32 cellular contexts compared by ENCODE assay signal in the genomic region with DNA sequence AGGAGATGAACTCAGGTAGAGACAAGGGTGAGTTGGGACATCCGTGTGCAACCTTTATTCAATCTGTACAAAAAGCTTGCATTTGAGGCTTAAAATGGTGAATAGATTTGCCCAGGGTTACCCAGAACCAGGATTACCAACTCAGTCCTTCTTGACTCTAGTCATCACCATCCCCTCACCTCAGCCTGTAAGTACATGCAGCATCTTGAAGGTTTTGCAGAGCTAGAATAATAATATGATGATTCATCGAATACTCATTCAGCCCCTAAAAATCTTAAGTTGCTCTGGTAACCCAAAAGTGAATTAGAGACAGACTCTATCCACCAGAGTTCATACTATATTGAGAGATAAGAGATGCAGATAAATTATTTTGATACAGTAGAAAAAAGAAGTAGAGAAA.
"Had no signal": no experiment of that assay in that cellular context is flagged by ENCODE, and none has a peak within 500 bp of the region (broad histone marks: within the 10 kb centered on the region; RNA-seq: fewer than 3 reads in every experiment).

No MANE protein-coding gene starts in this region.

- H3K9me3 Mint-ChIP-seq: activated CD4-positive, alpha-beta memory T cell treated with anti-CD3 and anti-CD28 coated beads, Interleukin-2, amount 10 ng/mL, durations not matched to agents 7 days and 5 days; activated naive CD4-positive, alpha-beta T cell treated with anti-CD3 and anti-CD28 coated beads, Interleukin-2, amount 10 ng/mL, durations not matched to agents 7 days and 5 days; activated naive CD8-positive, alpha-beta T cell treated with anti-CD3 and anti-CD28 coated beads, Interleukin-2, amount 50 U/mL, for 24 hours; central memory CD8-positive, alpha-beta T cell had no signal

- H3K36me3 Mint-ChIP-seq: activated CD8-positive, alpha-beta memory T cell treated with anti-CD3 and anti-CD28 coated beads, Interleukin-2, amount 10 ng/mL, durations not matched to agents 7 days and 5 days; activated naive CD4-positive, alpha-beta T cell treated with anti-CD3 and anti-CD28 coated beads, Interleukin-2, amount 10 ng/mL, durations not matched to agents 7 days and 5 days; activated naive CD8-positive, alpha-beta T cell had no signal

- H3K4me1 Mint-ChIP-seq: activated CD4-positive, alpha-beta memory T cell treated with anti-CD3 and anti-CD28 coated beads, Interleukin-2, amount 10 ng/mL, durations not matched to agents 7 days and 5 days; activated CD8-positive, alpha-beta memory T cell treated with anti-CD3 and anti-CD28 coated beads, Interleukin-2, amount 10 ng/mL, durations not matched to agents 7 days and 5 days; activated naive CD4-positive, alpha-beta T cell treated with anti-CD3 and anti-CD28 coated beads, Interleukin-2, amount 10 ng/mL, durations not matched to agents 7 days and 5 days; activated naive CD8-positive, alpha-beta T cell treated with anti-CD3 and anti-CD28 coated beads, Interleukin-2, amount 50 U/mL, for 24 hours; central memory CD8-positive, alpha-beta T cell had no signal

- FAIRE-seq: RCC 7860 had no signal

- H3K9me3 ChIP-seq: SJCRH30 had no signal

- H3K27me3 Mint-ChIP-seq: activated CD4-positive, alpha-beta memory T cell treated with anti-CD3 and anti-CD28 coated beads, Interleukin-2, amount 10 ng/mL, durations not matched to agents 7 days and 5 days; activated CD8-positive, alpha-beta memory T cell treated with anti-CD3 and anti-CD28 coated beads, Interleukin-2, amount 10 ng/mL, durations not matched to agents 7 days and 5 days; activated naive CD4-positive, alpha-beta T cell treated with anti-CD3 and anti-CD28 coated beads, Interleukin-2, amount 10 ng/mL, durations not matched to agents 7 days and 5 days; central memory CD8-positive, alpha-beta T cell had no signal

- H3K4me2 ChIP-seq: PC-9 had no signal

- H3K4me1 ChIP-seq: SJCRH30 had no signal

- H3K27ac ChIP-seq: brain microvascular endothelial cell, cardiac muscle cell, PC-9, SJCRH30, SK-N-MC, WERI-Rb-1 had no signal

- H3K4me3 ChIP-seq: cardiac muscle cell, PC-9, SJCRH30, SK-N-MC had no signal

- H3K27ac Mint-ChIP-seq: activated CD4-positive, alpha-beta memory T cell treated with anti-CD3 and anti-CD28 coated beads, Interleukin-2, amount 10 ng/mL, durations not matched to agents 7 days and 5 days; activated CD8-positive, alpha-beta memory T cell treated with anti-CD3 and anti-CD28 coated beads, Interleukin-2, amount 10 ng/mL, durations not matched to agents 7 days and 5 days; activated naive CD4-positive, alpha-beta T cell treated with anti-CD3 and anti-CD28 coated beads, Interleukin-2, amount 10 ng/mL, durations not matched to agents 7 days and 5 days; activated naive CD8-positive, alpha-beta T cell; activated naive CD8-positive, alpha-beta T cell treated with anti-CD3 and anti-CD28 coated beads, Interleukin-2, amount 50 U/mL, for 24 hours had no signal

- DNase-seq: activated CD4-positive, alpha-beta memory T cell treated with anti-CD3 and anti-CD28 coated beads, Interleukin-2, amount 10 ng/mL, durations not matched to agents 7 days and 5 days; activated CD4-positive, alpha-beta T cell treated with anti-CD3 and anti-CD28 coated beads for 1 hour; activated CD4-positive, alpha-beta T cell treated with anti-CD3 and anti-CD28 coated beads for 48 hours; activated CD4-positive, CD25-positive, alpha-beta regulatory T cell; activated CD8-positive, alpha-beta memory T cell treated with anti-CD3 and anti-CD28 coated beads for 24 hours; activated CD8-positive, alpha-beta memory T cell treated with anti-CD3 and anti-CD28 coated beads, Interleukin-2, amount 10 ng/mL, durations not matched to agents 7 days and 5 days; activated CD8-positive, alpha-beta memory T cell treated with anti-CD3 and anti-CD28 coated beads, Interleukin-2, amount 50 U/mL, for 48 hours; activated effector memory CD4-positive, alpha-beta T cell treated with Interleukin-2 at 50 U/mL for 16 hours; activated naive CD4-positive, alpha-beta T cell treated with anti-CD3 and anti-CD28 coated beads, Interleukin-2, amount 10 ng/mL, durations not matched to agents 7 days and 5 days; activated naive CD8-positive, alpha-beta T cell treated with anti-CD3 and anti-CD28 coated beads, Interleukin-2, amount 50 U/mL, for 24 hours; activated T-cell treated with anti-CD3 and anti-CD28 coated beads, Interleukin-2, amount 50 U/mL, for 48 hours; anterior cingulate cortex; brain microvascular endothelial cell; NCI-H1105; NCI-H1417 treated with DMSO at 0.1 percent for 48 hours; NCI-H1694; NCI-H1930; NCI-H2081 treated with DMSO at 0.1 percent for 48 hours; NCI-H510A; NCI-H526; NCI-H748 treated with DMSO at 0.1 percent for 48 hours; NK-92 treated with Interleukin-12 subunit alpha and Interleukin-12 subunit beta, amount 100 ng/mL, for 24 hours; PC-9; SHP77; SJCRH30; T1000; WERI-Rb-1 had no signal

- H3K4me3 Mint-ChIP-seq: activated CD4-positive, alpha-beta memory T cell treated with anti-CD3 and anti-CD28 coated beads, Interleukin-2, amount 10 ng/mL, durations not matched to agents 7 days and 5 days; activated CD8-positive, alpha-beta memory T cell treated with anti-CD3 and anti-CD28 coated beads, Interleukin-2, amount 10 ng/mL, durations not matched to agents 7 days and 5 days; activated naive CD4-positive, alpha-beta T cell treated with anti-CD3 and anti-CD28 coated beads, Interleukin-2, amount 10 ng/mL, durations not matched to agents 7 days and 5 days; activated naive CD8-positive, alpha-beta T cell; activated naive CD8-positive, alpha-beta T cell treated with anti-CD3 and anti-CD28 coated beads, Interleukin-2, amount 50 U/mL, for 24 hours; central memory CD8-positive, alpha-beta T cell had no signal

- H2AFZ ChIP-seq: PC-9 had no signal

- ATAC-seq: activated CD8-positive, alpha-beta memory T cell treated with anti-CD3 and anti-CD28 coated beads, Interleukin-2, amount 10 ng/mL, durations not matched to agents 7 days and 5 days; activated naive CD8-positive, alpha-beta T cell treated with anti-CD3 and anti-CD28 coated beads, Interleukin-2, amount 50 U/mL, for 24 hours had no signal

- H3K36me3 ChIP-seq: brain microvascular endothelial cell, cardiac muscle cell, SJCRH30, WERI-Rb-1 had no signal

- H3K27me3 ChIP-seq: brain microvascular endothelial cell, cardiac muscle cell, SJCRH30 had no signal
